ENCODE assay signal across 11 cellular contexts in genomic region chr4:40003986-40004385, GRCh38.
DNase-seq lines count a peak whose midpoint lies in the region; ATAC-seq lines count a peak whose summit lies in the region.
"Had no signal": no experiment of that assay in that cellular context is flagged by ENCODE, and none has a peak within 500 bp of the region (broad histone marks: within the 10 kb centered on the region; RNA-seq: fewer than 3 reads in every experiment).

No MANE protein-coding gene starts in this region.

- DNase-seq in AG08395 (ENCODE audit: low spot score) (peak; percentile 7), SKM-1 treated with dmso at 0.1 percent for 144 hours (lab: John Stamatoyannopoulos, UW; ENCODE audit: unreplicated experiment) (peak; percentile 93), hepatic stellate cell (ENCODE audit: low spot score) (peak; percentile 35), DMS 273 treated with DMSO at 0.1 percent for 48 hours (lab: John Stamatoyannopoulos, UW) (no peak)
- DNase-seq: activated naive CD4-positive, alpha-beta T cell treated with anti-CD3 and anti-CD28 coated beads for 36 hours; effector memory CD8-positive, alpha-beta T cell; NCI-H1092 had no signal

- ATAC-seq in HG02678 (IDR thresholded peaks at IDR 0.05; ENCODE audit: unreplicated experiment) (peak; percentile 45), HG02885 (IDR thresholded peaks at IDR 0.05; ENCODE audit: poor library complexity, unreplicated experiment) (no peak), GM19023 (IDR thresholded peaks at IDR 0.05; ENCODE audit: unreplicated experiment) (no peak), HG03159 (IDR thresholded peaks at IDR 0.05; ENCODE audit: unreplicated experiment) (no peak)
- ATAC-seq: effector memory CD8-positive, alpha-beta T cell had no signal
